Comparison of ENCODE assay signal across 9 cellular contexts in genomic region chr19:35555301-35556005, GRCh38. TPM values are rescaled to one million over a fixed set of nuclear protein-coding genes. Genes with fewer than 3 reads are reported as not detected.
DNase-seq lines count a peak whose midpoint lies in the region; ATAC-seq and TF ChIP-seq lines count a peak whose summit lies in the region.
"Had no signal": no experiment of that assay in that cellular context is flagged by ENCODE, and none has a peak within 500 bp of the region (broad histone marks: within the 10 kb centered on the region; RNA-seq: fewer than 3 reads in every experiment).

No MANE protein-coding gene starts in this region.

- peaks cover 30% of the 10 kb centered on the region for H3K27me3 Mint-ChIP-seq in neural progenitor cell (ENCODE audit: insufficient read depth, low read depth)

- no peak for ATAC-seq in HG03354 (IDR thresholded peaks at IDR 0.05; ENCODE audit: poor library complexity, severe bottlenecking, unreplicated experiment)

- H3K9me3 ChIP-seq in Loucy (ENCODE audit: insufficient read depth, low read depth, low read length) (no peaks in the 10 kb centered on the region), neural progenitor cell (ENCODE audit: low read depth) (no peaks in the 10 kb centered on the region), suprapubic skin (no peaks in the 10 kb centered on the region), vagina (no peaks in the 10 kb centered on the region)

- intact Hi-C loops in vagina (cut with DNase I) = no loop called here

- H3K9ac ChIP-seq in Loucy (ENCODE audit: low read depth, low read length, poor library complexity, severe bottlenecking) (no peak overlapping the region), neural progenitor cell (no peak overlapping the region)

- no peak for TF ChIP-seq EP300 in suprapubic skin (IDR thresholded peaks at IDR 0.05)

- H3K4me2 ChIP-seq in Loucy (ENCODE audit: low read depth, low read length, poor library complexity, severe bottlenecking) = no peak overlapping the region
- H3K4me2 ChIP-seq in neural progenitor cell = no peak overlapping the region

- no peaks in the 10 kb centered on the region for H3K9me2 ChIP-seq in Loucy (replicated peaks; ENCODE audit: low read depth, low read length)

- WGBS in suprapubic skin = 69% methylated on average over 22 of the region's 30 CpGs

- H4K20me1 ChIP-seq in Loucy (ENCODE audit: insufficient read depth, low read length, poor library complexity, severe bottlenecking) = no peaks in the 10 kb centered on the region
- H4K20me1 ChIP-seq in neural progenitor cell (ENCODE audit: low read depth) = no peaks in the 10 kb centered on the region

- H3K4me3 Mint-ChIP-seq in neural progenitor cell = peak overlapping the region; percentile 44

- TF ChIP-seq CTCF in Loucy (conservative IDR thresholded peaks at IDR 0.05; ENCODE audit: low read length) (peak; percentile 51), neural progenitor cell (IDR thresholded peaks at IDR 0.05) (peak; percentile 57), suprapubic skin (IDR thresholded peaks at IDR 0.05) (no peak), vagina (IDR thresholded peaks at IDR 0.05) (no peak)

- H3K27me3 ChIP-seq in Loucy (ENCODE audit: insufficient read depth, low read length, poor library complexity, severe bottlenecking) (no peaks in the 10 kb centered on the region), neural progenitor cell (peaks cover 49% of the 10 kb centered on the region), suprapubic skin (peaks cover 31% of the 10 kb centered on the region), vagina (no peaks in the 10 kb centered on the region)

- no peak for TF ChIP-seq POLR2A in suprapubic skin (IDR thresholded peaks at IDR 0.05)
- TF ChIP-seq POLR2A in vagina (IDR thresholded peaks at IDR 0.05) = no peak

- no peaks in the 10 kb centered on the region for H3K36me3 ChIP-seq in Loucy (ENCODE audit: insufficient read depth, low read length)
- H3K36me3 ChIP-seq in neural progenitor cell = no peaks in the 10 kb centered on the region
- no peaks in the 10 kb centered on the region for H3K36me3 ChIP-seq in suprapubic skin
- no peaks in the 10 kb centered on the region for H3K36me3 ChIP-seq in vagina

- H3K36me3 Mint-ChIP-seq in neural progenitor cell = no peaks in the 10 kb centered on the region

- no peak overlapping the region for H3K27ac ChIP-seq in neural progenitor cell
- no peak overlapping the region for H3K27ac ChIP-seq in suprapubic skin
- no peak overlapping the region for H3K27ac ChIP-seq in vagina

- H3K4me3 ChIP-seq in Loucy (ENCODE audit: low read length, poor library complexity, severe bottlenecking) = no peak overlapping the region
- H3K4me3 ChIP-seq in neural progenitor cell = no peak overlapping the region
- H3K4me3 ChIP-seq in suprapubic skin = no peak overlapping the region
- H3K4me3 ChIP-seq in vagina = no peak overlapping the region

- H3K4me1 Mint-ChIP-seq in neural progenitor cell = peaks cover 15% of the 10 kb centered on the region

- H3K79me2 ChIP-seq in Loucy (ENCODE audit: insufficient read depth, low read length) (no peaks in the 10 kb centered on the region), neural progenitor cell (ENCODE audit: low read depth) (no peaks in the 10 kb centered on the region)

- H3K4me1 ChIP-seq in Loucy (ENCODE audit: insufficient read depth, low read length, poor library complexity, severe bottlenecking) (no peaks in the 10 kb centered on the region), neural progenitor cell (no peaks in the 10 kb centered on the region), suprapubic skin (peaks cover 13% of the 10 kb centered on the region), vagina (peaks cover 13% of the 10 kb centered on the region)

- H2AFZ ChIP-seq in Loucy (ENCODE audit: low read length) = no peak overlapping the region
- H2AFZ ChIP-seq in neural progenitor cell (replicated peaks) = no peak overlapping the region

- H3F3A ChIP-seq in Loucy (ENCODE audit: low read depth) = no peaks in the 10 kb centered on the region
- peaks cover 11% of the 10 kb centered on the region for H3F3A ChIP-seq in neural progenitor cell (ENCODE audit: low read depth)

- no peaks in the 10 kb centered on the region for H3K9me3 Mint-ChIP-seq in neural progenitor cell

- peak; percentile 58 for DNase-seq in DMS 273 (lab: John Stamatoyannopoulos, UW; ENCODE audit: unreplicated experiment)
- no peak for DNase-seq in DMS 273 treated with DMSO at 0.1 percent for 48 hours (lab: John Stamatoyannopoulos, UW)
- peak; percentile 29 for DNase-seq in amniotic epithelial cell (ENCODE audit: low read depth)
- peak; percentile 75 for DNase-seq in neural progenitor cell (ENCODE audit: low spot score)
- DNase-seq in suprapubic skin (ENCODE audit: low spot score in 2 of 2) = no peak
- no peak for DNase-seq in vagina (ENCODE audit: extremely low spot score in 2 of 2)
- DNase-seq: occipital lobe had no signal

- H3K27ac Mint-ChIP-seq in neural progenitor cell = peak overlapping the region; percentile 3

RNA-seq across cellular contexts. Expression of gene ATP4A, which starts 8.0 kb away (rescaled TPM):
- total RNA-seq in neural progenitor cell (ENCODE audit: low replicate concordance) = 0.12 TPM in 1 of 2 replicates, not detected in the other
- not detected for total RNA-seq in suprapubic skin
- not detected for total RNA-seq in vagina
- total RNA-seq: occipital lobe had no signal

RNA-seq across cellular contexts. Expression of gene TMEM147, which starts 10.0 kb away (rescaled TPM):
- total RNA-seq in neural progenitor cell (ENCODE audit: low replicate concordance) (57.8 and 81.7 TPM in 2 replicates), suprapubic skin (100 to 1,000 TPM in 3 of 4 donors, 10 to 100 TPM in 1; 67.5 to 158 (median 118) TPM), vagina (104 TPM)

RNA-seq across cellular contexts. Expression of gene GAPDHS, which starts 22.2 kb away (rescaled TPM):
- total RNA-seq in neural progenitor cell (ENCODE audit: low replicate concordance) = not detected in 2 replicates
- 1 to 10 TPM; 4.1 to 8.4 (median 6.4) TPM for total RNA-seq in suprapubic skin
- total RNA-seq in vagina = not detected
- total RNA-seq: occipital lobe had no signal

RNA-seq across cellular contexts. Expression of gene SBSN, which starts 27.3 kb away (rescaled TPM):
- total RNA-seq in neural progenitor cell (ENCODE audit: low replicate concordance) (not detected in 2 replicates), suprapubic skin (1,000 to 10,000 TPM in 3 of 4 donors, 100 to 1,000 TPM in 1; 308 to 1,594 (median 1,430) TPM), vagina (162 TPM)
- total RNA-seq: occipital lobe had no signal

RNA-seq across cellular contexts. Expression of gene PMIS2, which starts 30.5 kb away (rescaled TPM):
- 0.34 TPM in 1 of 2 replicates, not detected in the other for total RNA-seq in neural progenitor cell (ENCODE audit: low replicate concordance)
- total RNA-seq in suprapubic skin = not detected
- not detected for total RNA-seq in vagina
- total RNA-seq: occipital lobe had no signal

Comparison
In these comparisons a context has a peak if more than half of its experiments do, and no peak if none do; other contexts are left out.
1. DNase-seq: peak in DMS 273 (single experiment), amniotic epithelial cell (single experiment) and neural progenitor cell (single experiment); none in DMS 273 treated with DMSO at 0.1 percent for 48 hours (single experiment), suprapubic skin (0 of 2) and vagina (0 of 2).
2. CTCF ChIP-seq: peak in Loucy (single experiment) and neural progenitor cell (single experiment); none in suprapubic skin (0 of 2) and vagina (0 of 3).